ENCODE assay signal across 8 cellular contexts in the genomic region with DNA sequence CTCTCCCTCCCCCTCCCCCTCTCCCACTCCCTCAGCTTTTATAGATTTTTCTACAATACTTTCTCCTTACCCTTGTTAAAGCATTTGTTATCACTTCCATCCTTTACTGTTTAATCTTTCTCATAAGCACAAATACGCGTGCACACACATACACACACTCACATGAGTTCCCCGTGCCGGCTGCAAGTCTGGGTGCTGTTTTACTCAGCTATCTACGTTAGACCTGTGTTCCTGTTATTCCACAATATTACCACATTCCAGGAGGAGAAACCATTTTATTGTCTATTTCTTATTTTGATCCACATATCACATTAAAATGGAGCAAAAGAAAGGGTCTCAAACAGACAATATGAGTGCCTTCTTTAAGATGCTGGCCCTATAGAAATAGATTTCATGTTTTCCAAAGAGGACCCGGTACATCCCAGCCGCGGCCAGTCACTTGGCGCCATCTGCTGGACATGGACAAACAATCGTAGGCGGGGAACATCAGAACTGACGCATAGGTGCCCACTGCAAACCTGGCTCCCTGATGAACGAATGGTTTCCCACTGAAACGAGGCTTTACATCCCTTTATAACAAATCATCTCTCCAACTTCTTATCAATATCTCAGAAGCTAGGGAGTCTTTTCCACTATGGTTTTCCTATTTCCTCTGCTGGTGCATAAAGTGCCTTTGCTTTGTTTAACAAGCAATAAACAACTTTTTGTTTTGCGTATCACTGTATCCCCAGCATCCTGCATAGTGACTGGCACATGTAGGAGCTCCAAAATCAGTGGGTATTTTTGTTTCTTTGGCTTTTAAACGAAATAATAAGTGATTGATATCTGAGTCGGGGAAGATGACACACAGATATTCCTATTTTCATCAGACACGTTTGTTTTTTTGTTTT. TPM values are rescaled to one million over a fixed set of nuclear protein-coding genes. Genes with fewer than 3 reads are reported as not detected.
A peak's percentile ranks its signal among the peaks of the same experiment; 100 is the strongest.
DNase-seq lines count a peak whose midpoint lies in the region; ATAC-seq, FAIRE-seq and TF ChIP-seq lines count a peak whose summit lies in the region.

No MANE protein-coding gene starts in this region.

- peaks cover 9 to 10% of the 10 kb centered on the region in 2 donors for H3K36me3 Mint-ChIP-seq in activated T-cell treated with anti-CD3 and anti-CD28 coated beads, Interleukin-2, amount 50 U/mL, for 72 hours (ENCODE audit: insufficient read depth in 2 of 2)

- H2AFZ ChIP-seq in OCI-LY7 (ENCODE audit: low read length), result no peak overlapping the region

- POLR2A ChIA-PET in OCI-LY7 (lab: Charles Lee), result interaction anchor here (0.6 to 0.7 kb wide), 2 partner anchors 93 to 350 kb away, joined by 3 to 5 read pairs; no protein-coding TSS in a partner anchor

- peaks cover 8% of the 10 kb centered on the region for H3K27me3 ChIP-seq in transverse colon

- CTCF ChIA-PET in OCI-LY7 (lab: Charles Lee; ENCODE audit: unreplicated experiment), result no interaction called here

- no peak overlapping the region for H3K27ac ChIP-seq in OCI-LY7 (ENCODE audit: low read depth, low read length, poor library complexity, severe bottlenecking)
- H3K27ac ChIP-seq in transverse colon, result no peak overlapping the region

- H3K9me3 Mint-ChIP-seq in activated T-cell treated with anti-CD3 and anti-CD28 coated beads, Interleukin-2, amount 50 U/mL, for 72 hours, result peaks cover 4 to 9% of the 10 kb centered on the region in 2 donors

- H3K4me3 ChIP-seq in OCI-LY7 (ENCODE audit: low read depth, low read length, poor library complexity, severe bottlenecking) (no peak overlapping the region), fibroblast of villous mesenchyme (ENCODE audit: low read depth, low read length) (no peak overlapping the region), transverse colon (no peak overlapping the region)

- no peak overlapping the region for H3K4me3 Mint-ChIP-seq in activated T-cell treated with anti-CD3 and anti-CD28 coated beads, Interleukin-2, amount 50 U/mL, for 72 hours

- H3K4me1 ChIP-seq in OCI-LY7 (ENCODE audit: insufficient read depth, low read length, poor library complexity, severe bottlenecking) (no peaks in the 10 kb centered on the region), transverse colon (peaks cover 0 to 3% (median 0%) of the 10 kb centered on the region in 4 donors)

- no peak overlapping the region for H3K27ac Mint-ChIP-seq in activated T-cell treated with anti-CD3 and anti-CD28 coated beads, Interleukin-2, amount 50 U/mL, for 72 hours

- no peaks in the 10 kb centered on the region for H3K79me2 ChIP-seq in OCI-LY7 (ENCODE audit: insufficient read depth, low read depth, low read length)

- 21 to 22% methylated on average over 14 to 18 of the region's 18 CpGs for WGBS in transverse colon (ENCODE audit: low coverage in 1 of 2), 2 donors

- peaks cover 30% of the 10 kb centered on the region for H3K27me3 Mint-ChIP-seq in activated T-cell treated with anti-CD3 and anti-CD28 coated beads, Interleukin-2, amount 50 U/mL, for 72 hours (ENCODE audit: low read depth)

- no peak for TF ChIP-seq EP300 in transverse colon (IDR thresholded peaks at IDR 0.05; ENCODE audit: low read depth)

- peaks cover 7% of the 10 kb centered on the region for H3K4me1 Mint-ChIP-seq in activated T-cell treated with anti-CD3 and anti-CD28 coated beads, Interleukin-2, amount 50 U/mL, for 72 hours (ENCODE audit: low read depth)

- peak; percentile 90 for TF ChIP-seq CTCF in OCI-LY7 (conservative IDR thresholded peaks at IDR 0.05; ENCODE audit: low read length)
- peak; percentile 85 for TF ChIP-seq CTCF in fibroblast of villous mesenchyme (IDR thresholded peaks at IDR 0.05; ENCODE audit: insufficient read depth, low read depth, low read length)
- peak; percentile 61 to 74 (median 72) for TF ChIP-seq CTCF in transverse colon (IDR thresholded peaks at IDR 0.05)

- in situ Hi-C loops in transverse colon (cut with MboI; ENCODE audit: low pct_ligation_motif_present in 1 of 4, low pct_unique_long_range_greater_than_20kb in 1 of 4, low sequenced_read_pairs in 3 of 4), result loop anchor here in 2 of 4 donors (25.0 kb wide), 1 partner anchor 813 kb away; no protein-coding TSS in a partner anchor

- peak; percentile 63 for FAIRE-seq in HTR-8/SVneo (lab: Jason Lieb, UNC)

- no peaks in the 10 kb centered on the region for H3K9me2 ChIP-seq in OCI-LY7 (ENCODE audit: insufficient read depth, low read length)

- no peak overlapping the region for H3K4me2 ChIP-seq in OCI-LY7 (ENCODE audit: low read length)

- no peaks in the 10 kb centered on the region for H3K36me3 ChIP-seq in OCI-LY7 (ENCODE audit: insufficient read depth, low read length)
- no peaks in the 10 kb centered on the region for H3K36me3 ChIP-seq in transverse colon

- TF ChIP-seq POLR2A in transverse colon (IDR thresholded peaks at IDR 0.05), result no peak

- BruUV-seq in OCI-LY7 (replicated peaks; lab: Mats Ljungman, UMichigan), result no TSS peak

- intact Hi-C loops in OCI-LY7 (cut with micrococcal nuclease; ENCODE audit: unreplicated experiment) (no loop called here), transverse colon (cut with DNase I; ENCODE audit: low total_unique reads) (no loop called here)

- peaks cover 7% of the 10 kb centered on the region; the same call in 1 of the 2 replicates for H3K9me3 ChIP-seq in OCI-LY7 (ENCODE audit: low read length)
- peaks cover 10 to 11% of the 10 kb centered on the region in 2 donors for H3K9me3 ChIP-seq in transverse colon

- DNase-seq in DMS 273 treated with DMSO at 0.1 percent for 48 hours (lab: John Stamatoyannopoulos, UW) (peak; percentile 5), HTR-8/SVneo (ENCODE audit: insufficient read length, low spot score) (peak; percentile 64), OCI-LY7 (ENCODE audit: low spot score) (peak; percentile 53), fibroblast of villous mesenchyme (ENCODE audit: low read depth) (peak; percentile 64), occipital lobe (lab: John Stamatoyannopoulos, UW) (peak; percentile 69), transverse colon (peak; percentile 67)
- peak; percentile 67 to 76 for DNase-seq in activated T-cell treated with anti-CD3 and anti-CD28 coated beads, Interleukin-2, amount 50 U/mL, for 72 hours

- ATAC-seq in activated T-cell treated with anti-CD3 and anti-CD28 coated beads, Interleukin-2, amount 50 U/mL, for 72 hours (replicated peaks in 1 of 2), result peak; percentile 70 to 90
- ATAC-seq in HG03280 (IDR thresholded peaks at IDR 0.05; ENCODE audit: unreplicated experiment), result no peak

- no peaks in the 10 kb centered on the region for H4K20me1 ChIP-seq in OCI-LY7 (ENCODE audit: insufficient read depth, low read length)

RNA-seq across cellular contexts. Expression of gene OPTN, which starts 25.2 kb away (rescaled TPM):
- total RNA-seq in OCI-LY7 (2014; rRNA removed; shearing (Covaris generic)), result 0.33 and 0.60 TPM in 2 replicates
- 3.6 and 6.1 TPM in 2 replicates for total RNA-seq in OCI-LY7 (2022)
- total RNA-seq in activated T-cell treated with anti-CD3 and anti-CD28 coated beads, Interleukin-2, amount 50 U/mL, for 72 hours, result 100 to 1,000 TPM in 1 of 2 donors, 10 to 100 TPM in 1; 69.8 to 121 TPM
- total RNA-seq in fibroblast of villous mesenchyme, result 90.2 and 125 TPM in 2 replicates
- 73.3 TPM for total RNA-seq in occipital lobe
- 10 to 100 TPM; 39.2 to 74.8 (median 66.3) TPM for total RNA-seq in transverse colon

Comparison
In these comparisons a context has a peak if more than half of its experiments do, and no peak if none do; other contexts are left out.
1. DNase-seq: peak in every context shown above with its lines; median percentile 72 in activated T-cell treated with anti-CD3 and anti-CD28 coated beads, Interleukin-2, amount 50 U/mL, for 72 hours; 69 in occipital lobe; 67 in transverse colon; 64 in HTR-8/SVneo; 64 in fibroblast of villous mesenchyme; 53 in OCI-LY7; 5 in DMS 273 treated with DMSO at 0.1 percent for 48 hours.
2. RNA of gene OPTN, which starts 25.2 kb away (total RNA-seq): 90.2 to 125 TPM in fibroblast of villous mesenchyme, 69.8 to 121 TPM in activated T-cell treated with anti-CD3 and anti-CD28 coated beads, Interleukin-2, amount 50 U/mL, for 72 hours, 73.3 TPM in occipital lobe (single experiment) and 39.2 to 74.8 TPM in transverse colon; 0.33 to 6.1 TPM in OCI-LY7; every median in the first group is over 4 times any median in the second.
3. Peak in every context shown above with its lines, with median percentiles within 50 percentile points of each other: CTCF ChIP-seq.